ENCODE assay signal across 17 cellular contexts in genomic region chr5:173301695-173302545, GRCh38. TPM values are rescaled to one million over a fixed set of nuclear protein-coding genes. Genes with fewer than 3 reads are reported as not detected.
DNase-seq lines count a peak whose midpoint lies in the region; ATAC-seq, FAIRE-seq and TF ChIP-seq lines count a peak whose summit lies in the region.
"Had no signal": no experiment of that assay in that cellular context is flagged by ENCODE, and none has a peak within 500 bp of the region (broad histone marks: within the 10 kb centered on the region; RNA-seq: fewer than 3 reads in every experiment).

No MANE protein-coding gene starts in this region.

- peak overlapping the region; percentile 41 for H3K27ac ChIP-seq in C4-2B
- H3K27ac ChIP-seq in endodermal cell (ENCODE audit: low read depth, low read length) = peak overlapping the region; percentile 44
- H3K27ac ChIP-seq: stomach, uterus had no signal

- H3K36me3 ChIP-seq in MG63 = no peaks in the 10 kb centered on the region
- H3K36me3 ChIP-seq in endodermal cell (ENCODE audit: control insufficient read depth, insufficient read depth, low read length) = no peaks in the 10 kb centered on the region
- H3K36me3 ChIP-seq: heart left ventricle, stomach, uterus had no signal

- H3K4me3 Mint-ChIP-seq in endodermal cell = no peak overlapping the region
- H3K4me3 Mint-ChIP-seq in neural crest cell = peak overlapping the region; percentile 78

- no peak for ATAC-seq in GM18502 (IDR thresholded peaks at IDR 0.05; ENCODE audit: poor library complexity, unreplicated experiment)

- WGBS in endodermal cell (ENCODE audit: insufficient coverage in 1 of 2, insufficient read length in 1 of 2), 2 experiments = 62 to 79% methylated on average over 8 to 17 of the region's 17 CpGs

- FAIRE-seq in RCC 7860 (lab: Jason Lieb, UNC) = no peak
- no peak for FAIRE-seq in GM12891 (lab: Jason Lieb, UNC)

- TF ChIP-seq CTCF in C4-2B (conservative IDR thresholded peaks at IDR 0.05) (no peak), endodermal cell (conservative IDR thresholded peaks at IDR 0.05) (no peak), neural crest cell (conservative IDR thresholded peaks at IDR 0.05) (no peak)

- peaks cover 31% of the 10 kb centered on the region for H3K4me1 Mint-ChIP-seq in endodermal cell
- peaks cover 77% of the 10 kb centered on the region for H3K4me1 Mint-ChIP-seq in neural crest cell

- peak; percentile 31 for DNase-seq in MG63
- DNase-seq in endodermal cell = no peak
- peak; percentile 50 for DNase-seq in neural crest cell (ENCODE audit: low read depth, low spot score)
- no peak for DNase-seq in RCC 7860 (ENCODE audit: low spot score)
- no peak for DNase-seq in superior temporal gyrus (ENCODE audit: extremely low spot score)
- no peak for DNase-seq in GM12891 (ENCODE audit: insufficient read length, low spot score)
- DNase-seq: activated CD4-positive, alpha-beta T cell treated with anti-CD3 and anti-CD28 coated beads for 4 hours; activated naive CD4-positive, alpha-beta T cell; cortex of kidney; erythroblast; Karpas-422; NCI-H1436; stomach; uterus had no signal

- H3K9ac ChIP-seq in endodermal cell (ENCODE audit: extremely low read depth, low read length, poor library complexity, severe bottlenecking) = no peak overlapping the region

- H3K27me3 ChIP-seq in MG63 (no peaks in the 10 kb centered on the region), endodermal cell (ENCODE audit: control insufficient read depth, insufficient read depth, low read length, poor library complexity, severe bottlenecking) (no peaks in the 10 kb centered on the region)
- H3K27me3 ChIP-seq: heart left ventricle, uterus had no signal

- H3K27me3 Mint-ChIP-seq in endodermal cell (ENCODE audit: insufficient read depth) (peaks cover 24% of the 10 kb centered on the region), neural crest cell (ENCODE audit: low read depth) (peaks cover 13% of the 10 kb centered on the region)

- H3K36me3 Mint-ChIP-seq in endodermal cell (ENCODE audit: low read depth) (no peaks in the 10 kb centered on the region), neural crest cell (ENCODE audit: low read depth) (no peaks in the 10 kb centered on the region)

- no peak for TF ChIP-seq POLR2A in GM12891 (IDR thresholded peaks at IDR 0.05; ENCODE audit: low read depth, low read length)

- H3K27ac Mint-ChIP-seq in endodermal cell (peak overlapping the region; percentile 41), neural crest cell (ENCODE audit: unreplicated experiment) (peak overlapping the region; percentile 95)

- H3K9me3 Mint-ChIP-seq in endodermal cell (no peaks in the 10 kb centered on the region), neural crest cell (no peaks in the 10 kb centered on the region)

- H3K4me3 ChIP-seq in MG63 (no peak overlapping the region), endodermal cell (ENCODE audit: low read length) (no peak overlapping the region)
- H3K4me3 ChIP-seq: heart left ventricle, stomach, uterus had no signal

- peaks cover 9% of the 10 kb centered on the region for H3K4me1 ChIP-seq in endodermal cell (ENCODE audit: control insufficient read depth, insufficient read depth, low read length)
- H3K4me1 ChIP-seq: stomach, uterus had no signal

- no peaks in the 10 kb centered on the region; the same call in 1 of the 2 replicates for H3K9me3 ChIP-seq in MG63
- no peaks in the 10 kb centered on the region for H3K9me3 ChIP-seq in endodermal cell (ENCODE audit: control insufficient read depth, low read length)
- H3K9me3 ChIP-seq: heart left ventricle, stomach, uterus had no signal

TF ChIP-seq in GM12891, 5 proteins besides CTCF, POLR2A, EP300 and RAD21:
- TF ChIP-seq POLR2AphosphoS5 (IDR thresholded peaks at IDR 0.05; ENCODE audit: low read depth, low read length) (no peak), PAX5 (IDR thresholded peaks at IDR 0.05; ENCODE audit: insufficient read depth, low read length, severe bottlenecking) (no peak), TAF1 (IDR thresholded peaks at IDR 0.05; ENCODE audit: low read depth, low read length) (no peak), SPI1 (IDR thresholded peaks at IDR 0.05; ENCODE audit: low read depth, low read length) (no peak), POU2F2 (IDR thresholded peaks at IDR 0.05; ENCODE audit: low read depth, low read length) (no peak)

RNA-seq across cellular contexts. Expression of gene STC2, which starts 26.3 kb away (rescaled TPM):
- total RNA-seq in MG63 (2014; rRNA removed; shearing (Covaris generic); ENCODE audit: low replicate concordance) = 65.2 and 103 TPM in 2 replicates
- 1 to 10 TPM; 4.6 to 4.8 TPM for total RNA-seq in endodermal cell
- polyA plus RNA-seq in endodermal cell (2013, experiment 1 of 2) = 14.9 TPM
- 5.3 TPM for polyA plus RNA-seq in endodermal cell (2013, experiment 2 of 2)
- 2.6 and 3.8 TPM in 2 replicates for total RNA-seq in neural crest cell
- 12.0 TPM for polyA plus RNA-seq in GM12891 (2012; ENCODE audit: low read depth, missing spikeins)

Comparison
In these comparisons a context has a peak if more than half of its experiments do, and no peak if none do; other contexts are left out.
1. DNase-seq: peak in MG63 (single experiment) and neural crest cell (single experiment); none in endodermal cell (single experiment), RCC 7860 (single experiment), superior temporal gyrus (single experiment) and GM12891 (single experiment).
2. RNA of gene STC2, which starts 26.3 kb away (total RNA-seq): 65.2 to 103 TPM in MG63; 4.6 to 4.8 TPM in endodermal cell and 2.6 to 3.8 TPM in neural crest cell; every median in the first group is over 10 times any median in the second.